In genomic region chr22:29663230-29663826, GRCh38 we compare ENCODE assay signal across 25 cellular contexts. TPM values are rescaled to one million over a fixed set of nuclear protein-coding genes. Genes with fewer than 3 reads are reported as not detected.
DNase-seq lines count a peak whose midpoint lies in the region; ATAC-seq, FAIRE-seq and TF ChIP-seq lines count a peak whose summit lies in the region.
"Had no signal": no experiment of that assay in that cellular context is flagged by ENCODE, and none has a peak within 500 bp of the region (broad histone marks: within the 10 kb centered on the region; RNA-seq: fewer than 3 reads in every experiment).

No MANE protein-coding gene starts in this region.

- BruUV-seq in IMR-90 (replicated peaks; lab: Mats Ljungman, UMichigan), result no TSS peak

- no peak overlapping the region for H3K4me2 ChIP-seq in IMR-90 (ENCODE audit: low read depth, low read length)
- H3K4me2 ChIP-seq in osteoblast (ENCODE audit: insufficient read depth, low read length), result no peak overlapping the region

- H2BK15ac ChIP-seq in IMR-90 (ENCODE audit: low read depth, low read length), result no peak overlapping the region

- H2BK120ac ChIP-seq in IMR-90 (ENCODE audit: low read depth, low read length), result no peak overlapping the region

- H3K56ac ChIP-seq in IMR-90 (ENCODE audit: extremely low read depth, insufficient read depth, low read length), result no peak overlapping the region

- H2BK20ac ChIP-seq in IMR-90 (ENCODE audit: low read depth, low read length), result no peak overlapping the region

- no peaks in the 10 kb centered on the region for H3K79me2 ChIP-seq in osteoblast (ENCODE audit: insufficient read depth, low read length)

- H2AK5ac ChIP-seq in IMR-90 (ENCODE audit: low read depth, low read length), result no peak overlapping the region

- H3K9me3 Mint-ChIP-seq in natural killer cell treated with Interleukin-12 subunit alpha and Interleukin-12 subunit beta and Interleukin-15 and Interleukin-18, amount 100 ng/mL, for 72 hours, result no peaks in the 10 kb centered on the region
- H3K9me3 Mint-ChIP-seq: activated naive CD8-positive, alpha-beta T cell treated with anti-CD3 and anti-CD28 coated beads, Interleukin-2, amount 10 ng/mL, durations not matched to agents 7 days and 5 days; activated T-helper 1 cell treated with anti-CD3 and anti-CD28 coated beads, Interleukin-12 subunit alpha, Interleukin-12 subunit beta, Interleukin-2, Interleukin-4 antibody, amounts not matched to agents 30 ng/mL and 10 ng/mL and 1 ng/mL, durations not matched to agents 14 hours and 24 hours and 36 hours had no signal

- H3K36me3 Mint-ChIP-seq in natural killer cell treated with Interleukin-12 subunit alpha and Interleukin-12 subunit beta and Interleukin-15 and Interleukin-18, amount 100 ng/mL, for 72 hours, result peaks cover 16% of the 10 kb centered on the region

- H4K91ac ChIP-seq in IMR-90 (ENCODE audit: insufficient read depth, low read depth, low read length), result no peak overlapping the region

- TF ChIP-seq CTCF in IMR-90 (conservative IDR thresholded peaks at IDR 0.05; ENCODE audit: low read depth, low read length), result no peak
- no peak for TF ChIP-seq CTCF in astrocyte of the cerebellum (IDR thresholded peaks at IDR 0.05; ENCODE audit: low read depth, low read length, missing control alignments)
- TF ChIP-seq CTCF in osteoblast (IDR thresholded peaks at IDR 0.05; ENCODE audit: extremely low read depth, low read depth, low read length), result no peak
- no peak for TF ChIP-seq CTCF in gastroesophageal sphincter (IDR thresholded peaks at IDR 0.05)

- TF ChIP-seq EP300 in gastroesophageal sphincter (IDR thresholded peaks at IDR 0.05), result no peak

- H3K27me3 Mint-ChIP-seq in natural killer cell treated with Interleukin-12 subunit alpha and Interleukin-12 subunit beta and Interleukin-15 and Interleukin-18, amount 100 ng/mL, for 72 hours, result no peaks in the 10 kb centered on the region
- H3K27me3 Mint-ChIP-seq: activated naive CD8-positive, alpha-beta T cell treated with anti-CD3 and anti-CD28 coated beads, Interleukin-2, amount 10 ng/mL, durations not matched to agents 7 days and 5 days had no signal

- peaks cover 3% of the 10 kb centered on the region; the same call in 1 of the 2 replicates for H3K9me1 ChIP-seq in IMR-90 (ENCODE audit: insufficient read depth, low read length)

- H3K4ac ChIP-seq in IMR-90 (ENCODE audit: low read depth, low read length), result no peak overlapping the region

- peak; percentile 59 for DNase-seq in IMR-90
- peak; percentile 39 for DNase-seq in NCI-H2107 (lab: John Stamatoyannopoulos, UW)
- DNase-seq in astrocyte of the cerebellum (ENCODE audit: low read depth), result peak; percentile 83
- peak; percentile 65 for DNase-seq in osteoblast (ENCODE audit: insufficient read length, low spot score, missing footprints)
- DNase-seq in RCC 7860 (ENCODE audit: low spot score), result no peak
- no peak for DNase-seq in natural killer cell treated with Interleukin-12 subunit alpha and Interleukin-12 subunit beta and Interleukin-15 and Interleukin-18, amount 100 ng/mL, for 72 hours (ENCODE audit: low spot score)
- DNase-seq: activated CD4-positive, alpha-beta T cell treated with anti-CD3 and anti-CD28 coated beads for 48 hours; activated naive CD8-positive, alpha-beta T cell treated with anti-CD3 and anti-CD28 coated beads, Interleukin-2, amount 10 ng/mL, durations not matched to agents 7 days and 5 days; AML-193; cortex of kidney; foreskin keratinocyte; hippocampal formation; lower lobe of right lung; NCI-H1694; NCI-H446; NK-92 treated with Interleukin-12 subunit alpha and Interleukin-12 subunit beta, amount 100 ng/mL, for 24 hours; nucleus accumbens; stimulated activated CD4-positive, alpha-beta T cell treated with anti-CD3 and anti-CD28 coated beads, Interleukin-12 subunit alpha, Interleukin-12 subunit beta, amount 100 ng/mL, for 4 hours; upper lobe of left lung had no signal

- H3K9me3 ChIP-seq in IMR-90 (ENCODE audit: control insufficient read depth, insufficient read depth, low read length) (no peaks in the 10 kb centered on the region), osteoblast (ENCODE audit: low read depth, low read length) (no peaks in the 10 kb centered on the region), gastroesophageal sphincter (no peaks in the 10 kb centered on the region)
- H3K9me3 ChIP-seq: lower lobe of right lung, upper lobe of left lung had no signal

- in situ Hi-C loops in IMR-90 (cut with MboI; ENCODE audit: low sequenced_read_pairs), result no loop called here
- in situ Hi-C loops in astrocyte of the cerebellum (cut with HindIII; ENCODE audit: low sequenced_read_pairs), result no loop called here

- POLR2A ChIA-PET in IMR-90 (lab: Charles Lee; ENCODE audit: unreplicated experiment), result no interaction called here

- peaks cover 5 to 7% of the 10 kb centered on the region in 2 donors for H3K4me1 Mint-ChIP-seq in natural killer cell treated with Interleukin-12 subunit alpha and Interleukin-12 subunit beta and Interleukin-15 and Interleukin-18, amount 100 ng/mL, for 72 hours (ENCODE audit: low read depth in 2 of 2)

- H3K4me3 ChIP-seq in IMR-90 (ENCODE audit: insufficient read depth, low read depth, low read length), result no peak overlapping the region
- H3K4me3 ChIP-seq in astrocyte of the cerebellum (ENCODE audit: low read depth, low read length), result no peak overlapping the region
- no peak overlapping the region for H3K4me3 ChIP-seq in osteoblast (ENCODE audit: insufficient read depth, low read length)
- no peak overlapping the region for H3K4me3 ChIP-seq in gastroesophageal sphincter
- H3K4me3 ChIP-seq: lower lobe of right lung, upper lobe of left lung had no signal

- no peak overlapping the region for H3K14ac ChIP-seq in IMR-90 (replicated peaks; ENCODE audit: low read depth, low read length)

- H4K5ac ChIP-seq in IMR-90 (ENCODE audit: low read depth, low read length), result no peak overlapping the region

- H3K27ac ChIP-seq in IMR-90 (ENCODE audit: insufficient read depth, low read length), result no peak overlapping the region
- peak overlapping the region; percentile 16 for H3K27ac ChIP-seq in osteoblast (ENCODE audit: low read depth, low read length)
- H3K27ac ChIP-seq in gastroesophageal sphincter, result no peak overlapping the region
- H3K27ac ChIP-seq: foreskin keratinocyte, lower lobe of right lung, upper lobe of left lung had no signal

- intact Hi-C loops in IMR-90 (cut with micrococcal nuclease), result no loop called here

- H3K9ac ChIP-seq in IMR-90 (ENCODE audit: low read depth, low read length), result no peak overlapping the region

- no peak overlapping the region for H2AK9ac ChIP-seq in IMR-90 (replicated peaks; ENCODE audit: low read depth, low read length, poor library complexity)

- no peak overlapping the region for H3K18ac ChIP-seq in IMR-90 (ENCODE audit: low read depth, low read length)

- peaks cover under 1 to 23% of the 10 kb centered on the region in 2 experiments; a peak in 1 of 4 replicates for H3K79me1 ChIP-seq in IMR-90 (ENCODE audit: low read depth in 1 of 2, low read length in 2 of 2)

- dilution Hi-C loops in IMR-90 (cut with HindIII; ENCODE audit: low sequenced_read_pairs, unreplicated experiment), result no loop called here

- H3K27ac Mint-ChIP-seq in natural killer cell treated with Interleukin-12 subunit alpha and Interleukin-12 subunit beta and Interleukin-15 and Interleukin-18, amount 100 ng/mL, for 72 hours, result no peak overlapping the region
- H3K27ac Mint-ChIP-seq: activated naive CD8-positive, alpha-beta T cell treated with anti-CD3 and anti-CD28 coated beads, Interleukin-2, amount 10 ng/mL, durations not matched to agents 7 days and 5 days; activated T-helper 1 cell treated with anti-CD3 and anti-CD28 coated beads, Interleukin-12 subunit alpha, Interleukin-12 subunit beta, Interleukin-2, Interleukin-4 antibody, amounts not matched to agents 30 ng/mL and 10 ng/mL and 1 ng/mL, durations not matched to agents 14 hours and 24 hours and 36 hours had no signal

- H4K8ac ChIP-seq in IMR-90 (ENCODE audit: low read depth in 2 of 2, low read length in 2 of 2), result no peak overlapping the region

- H2AFZ ChIP-seq in IMR-90 (replicated peaks; ENCODE audit: low read length, poor library complexity) (no peak overlapping the region), osteoblast (ENCODE audit: low read length) (no peak overlapping the region)

- WGBS in IMR-90 (ENCODE audit: extremely low coverage in 2 of 2, insufficient read length in 1 of 2), 2 experiments, result 60% methylated on average over 1 of the region's 7 CpGs; no CpG with 5 or more reads in 1 of the 2 experiments
- WGBS in gastroesophageal sphincter (ENCODE audit: low coverage in 1 of 2), 2 donors, result 68 to 75% methylated on average over 4 to 7 of the region's 7 CpGs

- H2BK5ac ChIP-seq in IMR-90 (ENCODE audit: low read depth, low read length, poor library complexity, severe bottlenecking), result no peak overlapping the region

- H3K27me3 ChIP-seq in IMR-90 (ENCODE audit: control insufficient read depth, insufficient read depth, low read length) (no peaks in the 10 kb centered on the region), osteoblast (ENCODE audit: insufficient read depth, low read length) (no peaks in the 10 kb centered on the region), gastroesophageal sphincter (no peaks in the 10 kb centered on the region)
- H3K27me3 ChIP-seq: foreskin keratinocyte, upper lobe of left lung had no signal

- ATAC-seq in IMR-90 (ENCODE audit: low read depth) (peak; percentile 63), gastroesophageal sphincter (no peak)
- no peak for ATAC-seq in natural killer cell treated with Interleukin-12 subunit alpha and Interleukin-12 subunit beta and Interleukin-15 and Interleukin-18, amount 100 ng/mL, for 72 hours
- ATAC-seq: foreskin keratinocyte, HCT116, HepG2, lower lobe of right lung had no signal

- H3K4me1 ChIP-seq in IMR-90 (ENCODE audit: control insufficient read depth, insufficient read depth, low read length) (peaks cover 7% of the 10 kb centered on the region), osteoblast (ENCODE audit: insufficient read depth, low read length) (peaks cover 28% of the 10 kb centered on the region), gastroesophageal sphincter (peaks cover 0 to 3% (median 0%) of the 10 kb centered on the region in 3 donors)
- H3K4me1 ChIP-seq: lower lobe of right lung had no signal

- no peaks in the 10 kb centered on the region for H4K20me1 ChIP-seq in IMR-90 (ENCODE audit: insufficient read depth, low read length)
- H4K20me1 ChIP-seq in osteoblast (ENCODE audit: insufficient read depth, low read length), result peaks cover 15% of the 10 kb centered on the region

- no peak for TF ChIP-seq POLR2A in IMR-90 (IDR thresholded peaks at IDR 0.05; ENCODE audit: low read depth, low read length)
- TF ChIP-seq POLR2A in gastroesophageal sphincter (IDR thresholded peaks at IDR 0.05), result no peak

- H3K23ac ChIP-seq in IMR-90 (ENCODE audit: low read depth, low read length), result no peak overlapping the region

- no peak overlapping the region for H3K4me3 Mint-ChIP-seq in natural killer cell treated with Interleukin-12 subunit alpha and Interleukin-12 subunit beta and Interleukin-15 and Interleukin-18, amount 100 ng/mL, for 72 hours
- H3K4me3 Mint-ChIP-seq: activated naive CD8-positive, alpha-beta T cell treated with anti-CD3 and anti-CD28 coated beads, Interleukin-2, amount 10 ng/mL, durations not matched to agents 7 days and 5 days; activated T-helper 1 cell treated with anti-CD3 and anti-CD28 coated beads, Interleukin-12 subunit alpha, Interleukin-12 subunit beta, Interleukin-2, Interleukin-4 antibody, amounts not matched to agents 30 ng/mL and 10 ng/mL and 1 ng/mL, durations not matched to agents 14 hours and 24 hours and 36 hours had no signal

- peaks cover 37% of the 10 kb centered on the region for H3K36me3 ChIP-seq in IMR-90 (ENCODE audit: control insufficient read depth, insufficient read depth, low read length)
- H3K36me3 ChIP-seq in osteoblast (ENCODE audit: insufficient read depth, low read length), result peaks cover 42% of the 10 kb centered on the region
- H3K36me3 ChIP-seq in gastroesophageal sphincter, result peaks cover 0 to 98% of the 10 kb centered on the region in 2 donors

- CTCF ChIA-PET in IMR-90 (lab: Yijun Ruan, JAX), result no interaction called here

- FAIRE-seq in RCC 7860 (lab: Jason Lieb, UNC), result no peak
- FAIRE-seq: bronchial epithelial cell, endometrium, HepG2 had no signal

- no peak for TF ChIP-seq RAD21 in IMR-90 (IDR thresholded peaks at IDR 0.05; ENCODE audit: low read length)

RNA-seq across cellular contexts. Expression of gene CABP7, which starts 56.5 kb away (rescaled TPM):
- total RNA-seq in IMR-90 (2012; rRNA removed) (under 0.01 TPM in 2 replicates), osteoblast (not detected in 2 replicates), gastroesophageal sphincter (under 1 TPM in 3 of 4 donors, not detected in 1; 0.27 to 0.62 (median 0.32) TPM)
- 0.03 and 0.06 TPM in 2 replicates for polyA plus RNA-seq in IMR-90 (2012; rRNA removed)
- 0.07 and 0.11 TPM in 2 replicates for polyA plus RNA-seq in IMR-90 (2012; cell fraction: cytosol; rRNA removed)
- polyA plus RNA-seq in IMR-90 (2012; cell fraction: nucleus; rRNA removed; ENCODE audit: low replicate concordance), result 0.05 TPM in 2 replicates
- total RNA-seq in natural killer cell treated with Interleukin-12 subunit alpha and Interleukin-12 subunit beta and Interleukin-15 and Interleukin-18, amount 100 ng/mL, for 72 hours, result under 1 TPM; 0.07 to 0.17 TPM
- total RNA-seq: activated T-helper 1 cell treated with anti-CD3 and anti-CD28 coated beads, Interleukin-12 subunit alpha, Interleukin-12 subunit beta, Interleukin-2, Interleukin-4 antibody, amounts not matched to agents 30 ng/mL and 10 ng/mL and 1 ng/mL, durations not matched to agents 14 hours and 24 hours and 36 hours; bronchial epithelial cell; foreskin keratinocyte; HepG2; lower lobe of right lung had no signal

RNA-seq across cellular contexts. Expression of gene NF2, which starts 59.9 kb away (rescaled TPM):
- total RNA-seq in IMR-90 (2012; rRNA removed) (151 and 181 TPM in 2 replicates), osteoblast (72.7 and 84.0 TPM in 2 replicates), gastroesophageal sphincter (10 to 100 TPM; 39.8 to 61.0 (median 45.1) TPM)
- polyA plus RNA-seq in IMR-90 (2012; rRNA removed), result 56.5 and 59.0 TPM in 2 replicates
- 34.7 and 46.5 TPM in 2 replicates for polyA plus RNA-seq in IMR-90 (2012; cell fraction: cytosol; rRNA removed)
- polyA plus RNA-seq in IMR-90 (2012; cell fraction: nucleus; rRNA removed; ENCODE audit: low replicate concordance), result 36.3 and 38.6 TPM in 2 replicates
- total RNA-seq in natural killer cell treated with Interleukin-12 subunit alpha and Interleukin-12 subunit beta and Interleukin-15 and Interleukin-18, amount 100 ng/mL, for 72 hours, result 10 to 100 TPM; 58.2 to 70.9 TPM

Comparison
In these comparisons a context has a peak if more than half of its experiments do, and no peak if none do; other contexts are left out.
1. DNase-seq: peak in IMR-90 (single experiment), NCI-H2107 (single experiment), astrocyte of the cerebellum (single experiment) and osteoblast (single experiment); none in RCC 7860 (single experiment) and natural killer cell treated with Interleukin-12 subunit alpha and Interleukin-12 subunit beta and Interleukin-15 and Interleukin-18, amount 100 ng/mL, for 72 hours (single experiment).